In the genomic region with DNA sequence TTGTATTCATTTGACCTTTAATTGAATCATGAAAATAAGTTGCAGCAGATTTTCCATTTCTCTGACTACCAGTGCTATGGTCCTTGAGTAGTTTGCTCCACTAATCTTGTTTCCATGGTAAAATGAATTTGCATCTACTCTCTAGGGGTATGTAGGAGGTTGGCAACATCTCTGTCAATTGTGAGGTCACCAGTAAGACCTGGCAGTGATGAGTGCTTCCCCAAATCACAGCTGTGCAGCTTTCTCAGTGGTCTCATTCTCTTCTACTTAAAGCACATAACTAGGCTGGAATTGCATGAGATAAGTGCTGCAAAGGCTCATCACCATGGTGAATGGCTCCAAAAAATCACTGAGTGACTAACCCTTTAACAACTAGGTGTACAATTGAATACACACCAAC, we compare ENCODE assay signal across 25 cellular contexts. TPM values are rescaled to one million over a fixed set of nuclear protein-coding genes. Genes with fewer than 3 reads are reported as not detected.
DNase-seq lines count a peak whose midpoint lies in the region; ATAC-seq, FAIRE-seq and TF ChIP-seq lines count a peak whose summit lies in the region.
"Had no signal": no experiment of that assay in that cellular context is flagged by ENCODE, and none has a peak within 500 bp of the region (broad histone marks: within the 10 kb centered on the region; RNA-seq: fewer than 3 reads in every experiment).

No MANE protein-coding gene starts in this region.

- H4K8ac ChIP-seq in mesenchymal stem cell (ENCODE audit: low read length): no peak overlapping the region

- H3K27ac Mint-ChIP-seq in GM23338: no peak overlapping the region
- H3K27ac Mint-ChIP-seq: activated CD4-positive, alpha-beta memory T cell treated with anti-CD3 and anti-CD28 coated beads for 36 hours; T-helper 1 cell treated with Interleukin-12 subunit alpha and Interleukin-12 subunit beta and Interleukin-4 antibody, amounts not matched to agents 30 μg/mL and 1 μg/mL, for 36 hours had no signal

- H3K4me3 Mint-ChIP-seq in GM23338: no peak overlapping the region
- H3K4me3 Mint-ChIP-seq: activated CD4-positive, alpha-beta memory T cell treated with anti-CD3 and anti-CD28 coated beads for 36 hours; central memory CD8-positive, alpha-beta T cell; T-helper 1 cell treated with Interleukin-12 subunit alpha and Interleukin-12 subunit beta and Interleukin-4 antibody, amounts not matched to agents 30 μg/mL and 1 μg/mL, for 36 hours had no signal

- no peaks in the 10 kb centered on the region; the same call in 1 of the 2 replicates for H4K20me1 ChIP-seq in GM23338 (replicated peaks; ENCODE audit: insufficient read depth)

- H4K91ac ChIP-seq in mesenchymal stem cell (ENCODE audit: low read length): no peak overlapping the region

- no peak overlapping the region for H3K4me3 ChIP-seq in mesenchymal stem cell (ENCODE audit: insufficient read depth in 1 of 2, low read depth in 1 of 2, low read length in 2 of 2)
- H3K4me3 ChIP-seq in GM23338: no peak overlapping the region
- H3K4me3 ChIP-seq: GM12878, GM23248, spleen had no signal

- no peaks in the 10 kb centered on the region for H3K9me2 ChIP-seq in GM23338 (ENCODE audit: insufficient read depth)

- H3K4ac ChIP-seq in mesenchymal stem cell (ENCODE audit: low read depth in 1 of 2, low read length in 2 of 2): no peak overlapping the region

- ATAC-seq in GM18858 (IDR thresholded peaks at IDR 0.05; ENCODE audit: unreplicated experiment): peak; percentile 33
- ATAC-seq in HG03060 (IDR thresholded peaks at IDR 0.05; ENCODE audit: low read depth, unreplicated experiment): peak; percentile 73
- no peak for ATAC-seq in GM23338
- ATAC-seq: GM12878 had no signal

- H2BK12ac ChIP-seq in mesenchymal stem cell (ENCODE audit: low read length in 2 of 2): no peak overlapping the region

- H2AFZ ChIP-seq in mesenchymal stem cell (ENCODE audit: low read depth, low read length): no peak overlapping the region
- H2AFZ ChIP-seq in GM23338: no peak overlapping the region
- H2AFZ ChIP-seq: GM23248 had no signal

- H3K27me3 Mint-ChIP-seq in GM23338 (ENCODE audit: insufficient read depth, low read depth, poor library complexity): no peaks in the 10 kb centered on the region
- H3K27me3 Mint-ChIP-seq: activated CD4-positive, alpha-beta memory T cell treated with anti-CD3 and anti-CD28 coated beads for 36 hours; central memory CD8-positive, alpha-beta T cell had no signal

- TF ChIP-seq CTCF in GM23338 (conservative IDR thresholded peaks at IDR 0.05; ENCODE audit: low read depth in 2 of 2): no peak

- peak overlapping the region; percentile 6 for H3K9ac ChIP-seq in mesenchymal stem cell (ENCODE audit: low read length)
- H3K9ac ChIP-seq: GM23248 had no signal

- H3K23ac ChIP-seq in mesenchymal stem cell (ENCODE audit: low read length in 2 of 2): no peak overlapping the region

- 0 out of 3 replicates have a peak, but pooled peaks cover 2% of the 10 kb centered on the region for H3K4me1 Mint-ChIP-seq in GM23338
- H3K4me1 Mint-ChIP-seq: central memory CD8-positive, alpha-beta T cell had no signal

- no peaks in the 10 kb centered on the region for H3F3A ChIP-seq in GM23338 (replicated peaks; ENCODE audit: low read depth)

- no peaks in the 10 kb centered on the region for H3K36me3 Mint-ChIP-seq in GM23338 (ENCODE audit: low read depth)
- H3K36me3 Mint-ChIP-seq: activated CD4-positive, alpha-beta memory T cell treated with anti-CD3 and anti-CD28 coated beads for 36 hours had no signal

- no peak for FAIRE-seq in RCC 7860 (lab: Jason Lieb, UNC)
- FAIRE-seq: G401.6, GM12878, urothelium cell line had no signal

- H3K4me1 ChIP-seq in mesenchymal stem cell (ENCODE audit: control insufficient read depth, insufficient read depth, low read depth, low read length) (no peaks in the 10 kb centered on the region), GM23338 (ENCODE audit: insufficient read depth) (no peaks in the 10 kb centered on the region)
- H3K4me1 ChIP-seq: spleen had no signal

- no peak overlapping the region for H2AK5ac ChIP-seq in mesenchymal stem cell (ENCODE audit: low read length, severe bottlenecking)

- DNase-seq in SK-N-DZ (ENCODE audit: low spot score) (peak; percentile 4), mesenchymal stem cell (no peak), GM23338 (ENCODE audit: low spot score) (no peak), RCC 7860 (ENCODE audit: low spot score) (no peak)
- no peak for DNase-seq in activated CD4-positive, alpha-beta T cell treated with anti-CD3 and anti-CD28 coated beads for 48 hours
- no peak for DNase-seq in stimulated activated CD4-positive, alpha-beta T cell treated with anti-CD3 and anti-CD28 coated beads, Interleukin-2, amount 100 ng/mL, for 48 hours
- DNase-seq: ACHN; activated CD4-positive, alpha-beta memory T cell treated with anti-CD3 and anti-CD28 coated beads for 36 hours; activated naive CD4-positive, alpha-beta T cell; activated T-cell treated with anti-CD3 and anti-CD28 coated beads, Interleukin-2, amount 50 U/mL, for 1 hour; GM23248; NCI-H1930; NCI-H510A; SHP77 treated with DMSO at 0.1 percent for 48 hours; spleen; WERI-Rb-1 had no signal

- H3K18ac ChIP-seq in mesenchymal stem cell (ENCODE audit: low read depth in 1 of 2, low read length in 2 of 2): no peak overlapping the region

- H3K4me2 ChIP-seq in mesenchymal stem cell (ENCODE audit: low read length, poor library complexity, severe bottlenecking): no peak overlapping the region
- H3K4me2 ChIP-seq in GM23338: no peak overlapping the region

- H3K79me2 ChIP-seq in GM23338 (replicated peaks; ENCODE audit: insufficient read depth): peaks cover 19% of the 10 kb centered on the region

- no peak overlapping the region for H2BK15ac ChIP-seq in mesenchymal stem cell (ENCODE audit: low read depth, poor library complexity, severe bottlenecking)

- H3K9me3 ChIP-seq in mesenchymal stem cell (ENCODE audit: control insufficient read depth, low read length): no peaks in the 10 kb centered on the region
- H3K9me3 ChIP-seq: spleen had no signal

- no peak overlapping the region for H3K27ac ChIP-seq in mesenchymal stem cell (ENCODE audit: low read length, poor library complexity, severe bottlenecking)
- no peak overlapping the region for H3K27ac ChIP-seq in GM23338 (ENCODE audit: low read depth)
- H3K27ac ChIP-seq: epithelial cell of prostate, GM23248, spleen, WERI-Rb-1 had no signal

- H2BK5ac ChIP-seq in mesenchymal stem cell (ENCODE audit: low read depth, low read length, poor library complexity, severe bottlenecking): no peak overlapping the region

- no peak overlapping the region for H3K14ac ChIP-seq in mesenchymal stem cell (ENCODE audit: low read length in 2 of 2)

- H3K27me3 ChIP-seq in mesenchymal stem cell (ENCODE audit: control insufficient read depth in 1 of 2, insufficient read depth in 1 of 2, low read length in 2 of 2): no peaks in the 10 kb centered on the region
- H3K27me3 ChIP-seq in GM23338 (ENCODE audit: insufficient read depth): no peaks in the 10 kb centered on the region
- H3K27me3 ChIP-seq: spleen had no signal

- H3K9me3 Mint-ChIP-seq in GM23338: no peaks in the 10 kb centered on the region
- H3K9me3 Mint-ChIP-seq: T-helper 1 cell treated with Interleukin-12 subunit alpha and Interleukin-12 subunit beta and Interleukin-4 antibody, amounts not matched to agents 30 μg/mL and 1 μg/mL, for 36 hours had no signal

- H3K79me1 ChIP-seq in mesenchymal stem cell (replicated peaks; ENCODE audit: low read length, poor library complexity, severe bottlenecking): no peaks in the 10 kb centered on the region

- no peak overlapping the region for H2BK120ac ChIP-seq in mesenchymal stem cell (ENCODE audit: low read depth, low read length)

- H3K36me3 ChIP-seq in mesenchymal stem cell (ENCODE audit: control insufficient read depth in 1 of 2, insufficient read depth in 2 of 2, low read depth in 1 of 2, low read length in 2 of 2) (no peaks in the 10 kb centered on the region), GM23338 (ENCODE audit: insufficient read depth) (no peaks in the 10 kb centered on the region)
- H3K36me3 ChIP-seq: spleen, WERI-Rb-1 had no signal

TF ChIP-seq in GM23338, 12 proteins besides CTCF, POLR2A, EP300 and RAD21 (continues in another document):
- TF ChIP-seq NANOG (IDR thresholded peaks at IDR 0.05; ENCODE audit: borderline replicate concordance) (no peak), ZNF114 (CRISPR knock-in tag; IDR thresholded peaks at IDR 0.05) (no peak), EZH2phosphoT487 (IDR thresholded peaks at IDR 0.05; ENCODE audit: unreplicated experiment) (no peak), CREB1 (CRISPR knock-in tag; IDR thresholded peaks at IDR 0.05; ENCODE audit: low read depth) (no peak), POLR2AphosphoS5 (IDR thresholded peaks at IDR 0.05; ENCODE audit: low read depth) (no peak), ZNF331 (CRISPR knock-in tag; IDR thresholded peaks at IDR 0.05; ENCODE audit: low read depth) (no peak), JUNB (IDR thresholded peaks at IDR 0.05; ENCODE audit: unreplicated experiment) (no peak), REST (IDR thresholded peaks at IDR 0.05; ENCODE audit: unreplicated experiment) (no peak)

RNA-seq across cellular contexts. Expression of gene ADAMTS19, which starts 36.3 kb away (rescaled TPM):
- 8.0 and 10.2 TPM in 2 replicates for polyA plus RNA-seq in SK-N-DZ (2014; cell fraction: cytosol; rRNA removed)
- polyA plus RNA-seq in SK-N-DZ (2014; cell fraction: nucleus; rRNA removed): 6.7 and 19.9 TPM in 2 replicates
- polyA plus RNA-seq in mesenchymal stem cell (2013, experiment 1 of 2): 16.9 TPM
- polyA plus RNA-seq in mesenchymal stem cell (2013, experiment 2 of 2): 16.6 TPM
- 27.4 and 37.9 TPM in 2 replicates for total RNA-seq in GM23338 (2014; rRNA removed; shearing (Covaris generic))
- 5.9 and 6.0 TPM in 2 replicates for polyA plus RNA-seq in GM23338 (2016; fragmentation: Nextera tagmentation; extraction: Ambion mirVana)
- total RNA-seq: activated CD4-positive, alpha-beta memory T cell treated with anti-CD3 and anti-CD28 coated beads for 36 hours; GM12878; GM23248; pulmonary artery endothelial cell; spleen had no signal
- polyA plus RNA-seq: GM12878, GM23248 had no signal
